19 cellular contexts compared by ENCODE assay signal in genomic region chr2:84187258-84187657, GRCh38.
DNase-seq lines count a peak whose midpoint lies in the region; ATAC-seq and TF ChIP-seq lines count a peak whose summit lies in the region.
"Had no signal": no experiment of that assay in that cellular context is flagged by ENCODE, and none has a peak within 500 bp of the region (broad histone marks: within the 10 kb centered on the region; RNA-seq: fewer than 3 reads in every experiment).

No MANE protein-coding gene starts in this region.

- H3K4me3 ChIP-seq in HEK293 (ENCODE audit: low read depth, low read length) (no peak overlapping the region), endodermal cell (ENCODE audit: low read length) (no peak overlapping the region)
- H3K4me3 ChIP-seq: BLaER1 treated with 17β-estradiol and CSF1 and Interleukin-3, amounts not matched to agents 10 nM and 100 nM; GM23248 had no signal

- TF ChIP-seq CTCF in HEK293 (tag by site-specific recombination; IDR thresholded peaks at IDR 0.05) (no peak), endodermal cell (conservative IDR thresholded peaks at IDR 0.05) (no peak), neural crest cell (conservative IDR thresholded peaks at IDR 0.05) (no peak)
- no peak for TF ChIP-seq CTCF in activated CD8-positive, alpha-beta T cell treated with anti-CD3 and anti-CD28 coated beads for 36 hours (IDR thresholded peaks at IDR 0.05)

- H3K9ac ChIP-seq in endodermal cell (ENCODE audit: extremely low read depth, low read length, poor library complexity, severe bottlenecking), result no peak overlapping the region
- H3K9ac ChIP-seq: BLaER1 treated with 17β-estradiol and CSF1 and Interleukin-3, amounts not matched to agents 10 nM and 100 nM; GM23248 had no signal

- H3K4me1 Mint-ChIP-seq in endodermal cell (peaks cover 5% of the 10 kb centered on the region), neural crest cell (no peaks in the 10 kb centered on the region)
- no peaks in the 10 kb centered on the region for H3K4me1 Mint-ChIP-seq in activated CD8-positive, alpha-beta T cell treated with anti-CD3 and anti-CD28 coated beads for 36 hours (ENCODE audit: low read depth)
- H3K4me1 Mint-ChIP-seq: CD14-positive monocyte; CD8-positive, alpha-beta memory T cell; H9 had no signal

- CTCF ChIA-PET in HEK293 (lab: Yijun Ruan, JAX), result no interaction called here
- CTCF ChIA-PET in activated CD8-positive, alpha-beta T cell treated with anti-CD3 and anti-CD28 coated beads for 36 hours (lab: Charles Lee), result no interaction called here

- H3K9me3 ChIP-seq in HEK293 (ENCODE audit: control insufficient read depth, insufficient read depth, low read depth, low read length), result no peaks in the 10 kb centered on the region
- no peaks in the 10 kb centered on the region for H3K9me3 ChIP-seq in endodermal cell (ENCODE audit: control insufficient read depth, low read length)
- H3K9me3 ChIP-seq: BE2C had no signal

- H3K4me3 Mint-ChIP-seq in endodermal cell (no peak overlapping the region), neural crest cell (no peak overlapping the region)
- H3K4me3 Mint-ChIP-seq in activated CD8-positive, alpha-beta T cell treated with anti-CD3 and anti-CD28 coated beads for 36 hours, result no peak overlapping the region
- H3K4me3 Mint-ChIP-seq: CD14-positive monocyte; CD4-positive, alpha-beta T cell; CD8-positive, alpha-beta memory T cell; H9 had no signal

- peak; percentile 1 for DNase-seq in ELR (ENCODE audit: low read depth)
- peak; percentile 56 for DNase-seq in endodermal cell
- DNase-seq in neural crest cell (ENCODE audit: low read depth, low spot score), result no peak
- DNase-seq in KG1 (lab: John Stamatoyannopoulos, UW), result no peak
- DNase-seq in activated CD8-positive, alpha-beta T cell treated with anti-CD3 and anti-CD28 coated beads for 36 hours, result no peak
- DNase-seq in posterior vena cava (ENCODE audit: low spot score), result no peak
- DNase-seq in AG08395 (ENCODE audit: low spot score), result no peak
- DNase-seq: AML-193; BE2C; CD4-positive, alpha-beta T cell; CD8-positive, alpha-beta memory T cell; DMS 273 treated with DMSO at 0.1 percent for 48 hours; DMS79; EL; GM23248; H9 had no signal

- H3K27me3 Mint-ChIP-seq in endodermal cell (ENCODE audit: insufficient read depth) (no peaks in the 10 kb centered on the region), neural crest cell (ENCODE audit: low read depth) (no peaks in the 10 kb centered on the region)
- H3K27me3 Mint-ChIP-seq in activated CD8-positive, alpha-beta T cell treated with anti-CD3 and anti-CD28 coated beads for 36 hours, result no peaks in the 10 kb centered on the region

- WGBS in endodermal cell (ENCODE audit: insufficient coverage in 1 of 2, insufficient read length in 1 of 2), 2 experiments, result 56 to 80% methylated on average over 2 to 3 of the region's 3 CpGs

- H3K36me3 Mint-ChIP-seq in endodermal cell (ENCODE audit: low read depth), result no peaks in the 10 kb centered on the region
- H3K36me3 Mint-ChIP-seq in neural crest cell (ENCODE audit: low read depth), result no peaks in the 10 kb centered on the region
- no peaks in the 10 kb centered on the region for H3K36me3 Mint-ChIP-seq in activated CD8-positive, alpha-beta T cell treated with anti-CD3 and anti-CD28 coated beads for 36 hours (ENCODE audit: low read depth)
- H3K36me3 Mint-ChIP-seq: CD14-positive monocyte; CD8-positive, alpha-beta memory T cell had no signal

- H3K27me3 ChIP-seq in endodermal cell (ENCODE audit: control insufficient read depth, insufficient read depth, low read length, poor library complexity, severe bottlenecking), result no peaks in the 10 kb centered on the region
- H3K27me3 ChIP-seq: BE2C; BLaER1 treated with 17β-estradiol and CSF1 and Interleukin-3, amounts not matched to agents 10 nM and 100 nM had no signal

- POLR2A ChIA-PET in HEK293 (lab: Yijun Ruan, JAX), result no interaction called here
- POLR2A ChIA-PET in activated CD8-positive, alpha-beta T cell treated with anti-CD3 and anti-CD28 coated beads for 36 hours (lab: Charles Lee), result no interaction called here

- intact Hi-C loops in activated CD8-positive, alpha-beta T cell treated with anti-CD3 and anti-CD28 coated beads for 36 hours (cut with micrococcal nuclease), result no loop called here
- intact Hi-C loops in posterior vena cava (cut with DNase I), result no loop called here

- H3K4me1 ChIP-seq in HEK293 (ENCODE audit: control insufficient read depth, insufficient read depth, low read length) (peaks cover 2% of the 10 kb centered on the region; the same call in 1 of the 2 replicates), endodermal cell (ENCODE audit: control insufficient read depth, insufficient read depth, low read length) (no peaks in the 10 kb centered on the region)
- H3K4me1 ChIP-seq: BE2C; BLaER1 treated with 17β-estradiol and CSF1 and Interleukin-3, amounts not matched to agents 10 nM and 100 nM had no signal

- H3K36me3 ChIP-seq in HEK293 (ENCODE audit: control insufficient read depth in 2 of 2, insufficient read depth in 1 of 2, low read length in 2 of 2) (no peaks in the 10 kb centered on the region), endodermal cell (ENCODE audit: control insufficient read depth, insufficient read depth, low read length) (no peaks in the 10 kb centered on the region)
- H3K36me3 ChIP-seq: BE2C; BLaER1 treated with 17β-estradiol and CSF1 and Interleukin-3, amounts not matched to agents 10 nM and 100 nM had no signal

- H3K27ac ChIP-seq in HEK293 (ENCODE audit: extremely low read depth, low read depth, low read length) (no peak overlapping the region), endodermal cell (ENCODE audit: low read depth, low read length) (no peak overlapping the region)
- H3K27ac ChIP-seq: BLaER1 treated with 17β-estradiol and CSF1 and Interleukin-3, amounts not matched to agents 10 nM and 100 nM; GM23248 had no signal

- no peak for ATAC-seq in activated CD8-positive, alpha-beta T cell treated with anti-CD3 and anti-CD28 coated beads for 36 hours

- H3K27ac Mint-ChIP-seq in endodermal cell, result no peak overlapping the region
- H3K27ac Mint-ChIP-seq in neural crest cell (ENCODE audit: unreplicated experiment), result peak overlapping the region; percentile 17
- H3K27ac Mint-ChIP-seq in activated CD8-positive, alpha-beta T cell treated with anti-CD3 and anti-CD28 coated beads for 36 hours, result no peak overlapping the region
- H3K27ac Mint-ChIP-seq: CD14-positive monocyte; CD4-positive, alpha-beta T cell; CD8-positive, alpha-beta memory T cell had no signal

- H3K9me3 Mint-ChIP-seq in endodermal cell, result no peaks in the 10 kb centered on the region
- H3K9me3 Mint-ChIP-seq in neural crest cell, result no peaks in the 10 kb centered on the region
- H3K9me3 Mint-ChIP-seq in activated CD8-positive, alpha-beta T cell treated with anti-CD3 and anti-CD28 coated beads for 36 hours, result no peaks in the 10 kb centered on the region
- H3K9me3 Mint-ChIP-seq: CD4-positive, alpha-beta T cell; CD8-positive, alpha-beta memory T cell; H9 had no signal

TF ChIP-seq in HEK293, 187 proteins besides CTCF, POLR2A, EP300 and RAD21:
- TF ChIP-seq EGR2 (tag by site-specific recombination; IDR thresholded peaks at IDR 0.05; ENCODE audit: low read depth) (peak; percentile 42; the same call in 1 of the 2 replicates), ZFHX2 (tag by site-specific recombination; conservative IDR thresholded peaks at IDR 0.05) (0 out of 2 replicates have a peak, but pooled peaks have one; percentile 6), ZNF48 (tag by site-specific recombination; IDR thresholded peaks at IDR 0.05) (no peak)

Comparison
In these comparisons a context has a peak if more than half of its experiments do, and no peak if none do; other contexts are left out.
1. DNase-seq: peak in ELR (single experiment) and endodermal cell (single experiment); none in neural crest cell (single experiment), KG1 (single experiment), activated CD8-positive, alpha-beta T cell treated with anti-CD3 and anti-CD28 coated beads for 36 hours (single experiment), posterior vena cava (single experiment) and AG08395 (single experiment).